18 cellular contexts compared by ENCODE assay signal in the genomic region with DNA sequence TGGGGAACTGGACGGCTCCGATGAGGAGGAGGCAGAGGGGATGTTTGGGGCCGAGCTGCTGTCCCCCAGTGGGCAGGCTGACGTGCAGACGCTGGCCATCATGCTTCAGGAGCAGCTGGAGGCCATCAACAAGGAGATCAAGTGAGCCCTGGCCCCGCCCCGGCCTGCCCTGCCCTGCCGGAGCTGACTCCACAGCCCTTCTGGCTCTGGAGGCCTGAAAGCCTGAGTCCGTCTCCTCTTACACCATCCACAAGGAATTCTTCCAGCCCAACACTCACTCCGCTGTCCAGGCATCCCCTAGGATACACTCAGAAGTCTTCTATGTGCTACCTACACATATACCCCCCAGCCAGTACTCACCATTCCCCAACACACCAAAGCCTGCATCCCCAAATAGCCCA. TPM values are rescaled to one million over a fixed set of nuclear protein-coding genes. Genes with fewer than 3 reads are reported as not detected.
DNase-seq lines count a peak whose midpoint lies in the region; ATAC-seq and TF ChIP-seq lines count a peak whose summit lies in the region.
"Had no signal": no experiment of that assay in that cellular context is flagged by ENCODE, and none has a peak within 500 bp of the region (broad histone marks: within the 10 kb centered on the region; RNA-seq: fewer than 3 reads in every experiment).

No MANE protein-coding gene starts in this region.

- H3K4me3 Mint-ChIP-seq in WTC11: no peak overlapping the region
- no peak overlapping the region for H3K4me3 Mint-ChIP-seq in endothelial cell (ENCODE audit: unreplicated experiment)
- H3K4me3 Mint-ChIP-seq in natural killer cell treated with Interleukin-12 subunit alpha and Interleukin-12 subunit beta and Interleukin-15 and Interleukin-18, amount 100 ng/mL, for 72 hours: no peak overlapping the region

- intact Hi-C loops in upper lobe of right lung (cut with DNase I): no loop called here

- no peak for TF ChIP-seq EP300 in gastroesophageal sphincter (IDR thresholded peaks at IDR 0.05)

- H3K27me3 ChIP-seq in gastroesophageal sphincter (no peaks in the 10 kb centered on the region), mucosa of rectum (ENCODE audit: control insufficient read depth in 2 of 2, insufficient read depth in 2 of 2, low read length in 2 of 2) (no peaks in the 10 kb centered on the region), upper lobe of right lung (no peaks in the 10 kb centered on the region)
- H3K27me3 ChIP-seq: ovary, testis had no signal

- WGBS in gastroesophageal sphincter (ENCODE audit: low coverage in 1 of 2), 2 donors: 40 to 56% methylated on average over 3 to 10 of the region's 10 CpGs

- H3K27ac ChIP-seq in gastroesophageal sphincter (peak overlapping the region in 3 of 4 donors; percentile 57 to 73 (median 72)), mucosa of rectum (ENCODE audit: low read depth in 2 of 2, low read length in 2 of 2) (peak overlapping the region; percentile 34 to 52), upper lobe of right lung (peak overlapping the region; percentile 24)
- H3K27ac ChIP-seq: ovary, testis had no signal

- H3K4me1 ChIP-seq in gastroesophageal sphincter (peaks cover 0 to 31% (median 12%) of the 10 kb centered on the region in 3 donors), mucosa of rectum (ENCODE audit: control insufficient read depth in 2 of 2, insufficient read depth in 2 of 2, low read length in 2 of 2) (peaks cover 3 to 7% of the 10 kb centered on the region in 2 donors), upper lobe of right lung (peaks cover 10% of the 10 kb centered on the region)

- H3K4me1 Mint-ChIP-seq in WTC11: peaks cover 27% of the 10 kb centered on the region
- H3K4me1 Mint-ChIP-seq in endothelial cell (ENCODE audit: unreplicated experiment): no peaks in the 10 kb centered on the region
- H3K4me1 Mint-ChIP-seq in natural killer cell treated with Interleukin-12 subunit alpha and Interleukin-12 subunit beta and Interleukin-15 and Interleukin-18, amount 100 ng/mL, for 72 hours (ENCODE audit: low read depth in 2 of 2): peaks cover 6 to 11% of the 10 kb centered on the region in 2 donors

- no peak for TF ChIP-seq CTCF in WTC11 (IDR thresholded peaks at IDR 0.05)
- TF ChIP-seq CTCF in gastroesophageal sphincter (IDR thresholded peaks at IDR 0.05): no peak
- TF ChIP-seq CTCF in upper lobe of right lung (IDR thresholded peaks at IDR 0.05): no peak
- no peak for TF ChIP-seq CTCF in endothelial cell (IDR thresholded peaks at IDR 0.05; ENCODE audit: unreplicated experiment)

- peaks cover 30% of the 10 kb centered on the region for H3K36me3 Mint-ChIP-seq in WTC11
- H3K36me3 Mint-ChIP-seq in endothelial cell (ENCODE audit: low read depth, unreplicated experiment): no peaks in the 10 kb centered on the region
- H3K36me3 Mint-ChIP-seq in natural killer cell treated with Interleukin-12 subunit alpha and Interleukin-12 subunit beta and Interleukin-15 and Interleukin-18, amount 100 ng/mL, for 72 hours: no peaks in the 10 kb centered on the region

- H3K4me3 ChIP-seq in gastroesophageal sphincter (no peak overlapping the region), mucosa of rectum (ENCODE audit: low read length in 2 of 2) (no peak overlapping the region), upper lobe of right lung (no peak overlapping the region)
- H3K4me3 ChIP-seq: ovary, smooth muscle cell, testis had no signal

- peaks cover 52% of the 10 kb centered on the region for H3K27me3 Mint-ChIP-seq in WTC11 (ENCODE audit: low read depth)
- peaks cover 10% of the 10 kb centered on the region for H3K27me3 Mint-ChIP-seq in endothelial cell (ENCODE audit: unreplicated experiment)
- H3K27me3 Mint-ChIP-seq in natural killer cell treated with Interleukin-12 subunit alpha and Interleukin-12 subunit beta and Interleukin-15 and Interleukin-18, amount 100 ng/mL, for 72 hours: peaks cover 0 to 6% of the 10 kb centered on the region in 2 donors

- H3K27ac Mint-ChIP-seq in WTC11 (peak overlapping the region; percentile 6; the same call in 1 of the 2 replicates), endothelial cell (ENCODE audit: unreplicated experiment) (no peak overlapping the region)
- no peak overlapping the region for H3K27ac Mint-ChIP-seq in natural killer cell treated with Interleukin-12 subunit alpha and Interleukin-12 subunit beta and Interleukin-15 and Interleukin-18, amount 100 ng/mL, for 72 hours

- H3K9me3 ChIP-seq in gastroesophageal sphincter (no peaks in the 10 kb centered on the region), mucosa of rectum (ENCODE audit: control insufficient read depth in 2 of 2, low read length in 2 of 2) (no peaks in the 10 kb centered on the region), upper lobe of right lung (no peaks in the 10 kb centered on the region)
- H3K9me3 ChIP-seq: ovary, testis had no signal

- no peaks in the 10 kb centered on the region for H3K36me3 ChIP-seq in gastroesophageal sphincter
- no peaks in the 10 kb centered on the region for H3K36me3 ChIP-seq in mucosa of rectum (ENCODE audit: control insufficient read depth in 2 of 2, insufficient read depth in 2 of 2, low read length in 2 of 2)
- H3K36me3 ChIP-seq in upper lobe of right lung: no peaks in the 10 kb centered on the region
- H3K36me3 ChIP-seq: ovary had no signal

- no peak for TF ChIP-seq POLR2A in gastroesophageal sphincter (IDR thresholded peaks at IDR 0.05)

- DNase-seq in WTC11 (ENCODE audit: low spot score): no peak
- DNase-seq in upper lobe of right lung: no peak
- DNase-seq in endothelial cell (ENCODE audit: low spot score): no peak
- no peak for DNase-seq in natural killer cell treated with Interleukin-12 subunit alpha and Interleukin-12 subunit beta and Interleukin-15 and Interleukin-18, amount 100 ng/mL, for 72 hours (ENCODE audit: low spot score)
- DNase-seq in stimulated activated CD4-positive, alpha-beta T cell treated with anti-CD3 and anti-CD28 coated beads, Interleukin-4, amount 100 ng/mL, for 24 hours: no peak
- DNase-seq: activated naive CD4-positive, alpha-beta T cell; C1 segment of cervical spinal cord; hypothalamus; kidney glomerular epithelial cell; NCI-H1105 treated with DMSO at 0.1 percent for 48 hours; NCI-H748 treated with DMSO at 0.1 percent for 48 hours; ovary; testis had no signal

- CTCF ChIA-PET in WTC11 (lab: Charles Lee): interaction anchor here (0.6 to 3.1 kb wide), 6 partner anchors 9 to 118 kb away, joined by 3 to 6 read pairs (median 4); no protein-coding TSS in a partner anchor

- H3K9ac ChIP-seq in mucosa of rectum (ENCODE audit: low read depth in 1 of 2, low read length in 2 of 2): no peak overlapping the region

- no peak for ATAC-seq in WTC11
- peak; percentile 81 for ATAC-seq in gastroesophageal sphincter
- peak; percentile 1 for ATAC-seq in upper lobe of right lung
- no peak for ATAC-seq in natural killer cell treated with Interleukin-12 subunit alpha and Interleukin-12 subunit beta and Interleukin-15 and Interleukin-18, amount 100 ng/mL, for 72 hours

- POLR2A ChIA-PET in WTC11 (lab: Charles Lee): no interaction called here

- H3K9me3 Mint-ChIP-seq in WTC11: no peaks in the 10 kb centered on the region
- no peaks in the 10 kb centered on the region for H3K9me3 Mint-ChIP-seq in endothelial cell (ENCODE audit: unreplicated experiment)
- no peaks in the 10 kb centered on the region for H3K9me3 Mint-ChIP-seq in natural killer cell treated with Interleukin-12 subunit alpha and Interleukin-12 subunit beta and Interleukin-15 and Interleukin-18, amount 100 ng/mL, for 72 hours

TF ChIP-seq in WTC11, 78 proteins besides CTCF, POLR2A, EP300 and RAD21 (continues in another document):
- TF ChIP-seq FOXJ3 (CRISPR knock-in tag; IDR thresholded peaks at IDR 0.05; ENCODE audit: borderline replicate concordance): no peak
- TF ChIP-seq KAT7 (CRISPR knock-in tag; IDR thresholded peaks at IDR 0.05; ENCODE audit: borderline replicate concordance): no peak
- no peak for TF ChIP-seq NR1H2 (CRISPR knock-in tag; IDR thresholded peaks at IDR 0.05)
- TF ChIP-seq SP1 (CRISPR knock-in tag; conservative IDR thresholded peaks at IDR 0.05): no peak
- TF ChIP-seq NFATC4 (CRISPR knock-in tag; IDR thresholded peaks at IDR 0.05): no peak

RNA-seq across cellular contexts. Expression of a gene that starts 17.4 kb away (rescaled TPM):
- 25.5 to 30.1 TPM (median 27.3 TPM) in 3 replicates for total RNA-seq in WTC11 (2021)
- 1 to 10 TPM; 3.6 to 7.6 (median 5.0) TPM for total RNA-seq in gastroesophageal sphincter
- 10.7 TPM for total RNA-seq in upper lobe of right lung
- total RNA-seq in endothelial cell (ENCODE audit: unreplicated experiment): 19.7 TPM
- 10 to 100 TPM in 1 of 2 donors, 1 to 10 TPM in 1; 7.0 to 11.3 TPM for total RNA-seq in natural killer cell treated with Interleukin-12 subunit alpha and Interleukin-12 subunit beta and Interleukin-15 and Interleukin-18, amount 100 ng/mL, for 72 hours

RNA-seq across cellular contexts. Expression of a gene that starts 17.8 kb away (rescaled TPM):
- 3.1 to 3.4 TPM (median 3.2 TPM) in 3 replicates for total RNA-seq in WTC11 (2021)
- 1 to 10 TPM in 1 of 4 donors, not detected in 3; 1.8 TPM for total RNA-seq in gastroesophageal sphincter
- total RNA-seq in upper lobe of right lung: 1.5 TPM
- 0.51 TPM for total RNA-seq in endothelial cell (ENCODE audit: unreplicated experiment)
- 1 to 10 TPM in 1 of 2 donors, under 1 TPM in 1; 0.95 to 2.9 TPM for total RNA-seq in natural killer cell treated with Interleukin-12 subunit alpha and Interleukin-12 subunit beta and Interleukin-15 and Interleukin-18, amount 100 ng/mL, for 72 hours

RNA-seq across cellular contexts. Expression of a gene that starts 18.4 kb away (rescaled TPM):
- total RNA-seq in WTC11 (2021): 1.9 to 5.0 TPM (median 4.6 TPM) in 3 replicates
- total RNA-seq in gastroesophageal sphincter: 1 to 10 TPM; 1.1 to 3.9 (median 1.8) TPM
- 2.2 TPM for total RNA-seq in upper lobe of right lung
- 0.72 TPM for total RNA-seq in endothelial cell (ENCODE audit: unreplicated experiment)
- not detected for total RNA-seq in natural killer cell treated with Interleukin-12 subunit alpha and Interleukin-12 subunit beta and Interleukin-15 and Interleukin-18, amount 100 ng/mL, for 72 hours
- total RNA-seq: astrocyte, epithelial cell of proximal tubule had no signal

RNA-seq across cellular contexts. Expression of a gene that starts 20.8 kb away (rescaled TPM):
- 15.5 to 24.8 TPM (median 23.6 TPM) in 3 replicates for total RNA-seq in WTC11 (2021)
- total RNA-seq in gastroesophageal sphincter: 10 to 100 TPM; 16.3 to 38.5 (median 17.3) TPM
- 44.3 TPM for total RNA-seq in upper lobe of right lung
- total RNA-seq in endothelial cell (ENCODE audit: unreplicated experiment): 75.3 TPM
- not detected for total RNA-seq in natural killer cell treated with Interleukin-12 subunit alpha and Interleukin-12 subunit beta and Interleukin-15 and Interleukin-18, amount 100 ng/mL, for 72 hours

RNA-seq across cellular contexts. Expression of a gene that starts 22.6 kb away (rescaled TPM):
- total RNA-seq in WTC11 (2021) (5.1 to 5.7 TPM (median 5.1 TPM) in 3 replicates), gastroesophageal sphincter (10 to 100 TPM in 3 of 4 donors, 1 to 10 TPM in 1; 6.5 to 19.8 (median 13.2) TPM), upper lobe of right lung (12.2 TPM), endothelial cell (ENCODE audit: unreplicated experiment) (5.8 TPM)
- total RNA-seq in natural killer cell treated with Interleukin-12 subunit alpha and Interleukin-12 subunit beta and Interleukin-15 and Interleukin-18, amount 100 ng/mL, for 72 hours: 1 to 10 TPM; 6.0 to 6.1 TPM

Comparison
In these comparisons a context has a peak if more than half of its experiments do, and no peak if none do; other contexts are left out.
1. ATAC-seq: peak in gastroesophageal sphincter (single experiment) and upper lobe of right lung (single experiment); none in WTC11 (single experiment) and natural killer cell treated with Interleukin-12 subunit alpha and Interleukin-12 subunit beta and Interleukin-15 and Interleukin-18, amount 100 ng/mL, for 72 hours (0 of 2).
2. Peak in every context shown above with its lines, with median percentiles within 50 percentile points of each other: H3K27ac ChIP-seq.